In the genomic region with DNA sequence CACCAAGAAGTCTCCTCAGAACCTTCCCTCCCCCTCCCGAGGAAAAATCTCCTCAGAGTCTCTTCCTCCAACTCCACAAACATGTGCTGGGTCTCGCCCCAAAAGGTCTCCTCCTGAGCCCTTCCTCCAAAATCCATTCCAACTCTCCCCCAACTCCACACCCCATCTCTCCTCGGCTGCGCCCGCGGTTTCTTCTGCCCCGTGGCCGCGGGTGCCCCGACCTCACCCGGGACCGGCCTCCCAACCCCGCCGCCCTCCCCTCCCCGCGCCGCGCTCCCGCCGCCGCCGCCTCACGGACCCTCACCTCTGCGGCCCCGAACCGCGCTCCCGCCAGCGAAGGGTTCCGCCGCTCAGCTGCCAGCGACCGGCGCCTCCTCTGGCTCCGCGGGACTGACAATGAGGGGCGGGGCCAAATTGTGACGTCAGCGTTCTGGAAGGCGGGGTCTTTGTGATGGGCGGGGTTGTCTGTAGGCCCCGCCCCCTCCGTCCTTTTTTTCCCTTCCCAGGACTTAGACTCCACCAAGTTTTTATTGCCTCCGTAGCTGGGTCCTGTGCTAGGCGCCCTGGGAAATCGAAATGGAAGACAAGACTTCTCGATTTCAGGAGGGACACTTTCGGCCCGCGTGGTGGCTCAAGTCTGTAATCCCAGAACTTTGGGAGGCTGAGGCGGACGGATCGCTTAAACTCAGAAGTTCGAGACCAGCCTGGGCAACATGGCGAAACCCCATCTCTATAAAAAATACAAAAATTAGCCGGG, we compare ENCODE assay signal across 8 cellular contexts. TPM values are rescaled to one million over a fixed set of nuclear protein-coding genes. Genes with fewer than 3 reads are reported as not detected.
A peak's percentile ranks its signal among the peaks of the same experiment; 100 is the strongest.
DNase-seq lines count a peak whose midpoint lies in the region; ATAC-seq and TF ChIP-seq lines count a peak whose summit lies in the region.

A gene (minus strand): TSS at position 395 of the 757 bp plus-strand sequence.

- H3K27ac ChIP-seq in AG04450 (ENCODE audit: low read depth, low read length) (peak within 1 kb of the TSS; percentile 91), OCI-LY7 (ENCODE audit: low read depth, low read length, poor library complexity, severe bottlenecking) (peak within 1 kb of the TSS; percentile 55)

- H4K20me1 ChIP-seq in OCI-LY7 (ENCODE audit: insufficient read depth, low read length) = peaks cover 13% of the 10 kb centered on the region

- no peaks in the 10 kb centered on the region for H3K9me3 Mint-ChIP-seq in endothelial cell (ENCODE audit: unreplicated experiment)

- H2AFZ ChIP-seq in OCI-LY7 (ENCODE audit: low read length) = peak within 1 kb of the TSS; percentile 87

- H3K4me2 ChIP-seq in OCI-LY7 (ENCODE audit: low read length) = peak within 1 kb of the TSS; percentile 96

- H3K9me3 ChIP-seq in AG04450 (ENCODE audit: control insufficient read depth, insufficient read depth, low read length) (peaks cover 4% of the 10 kb centered on the region; the same call in 1 of the 2 replicates), OCI-LY7 (ENCODE audit: low read length) (no peaks in the 10 kb centered on the region)

- H3K27me3 ChIP-seq in AG04450 (ENCODE audit: control insufficient read depth, insufficient read depth, low read length) = no peaks in the 10 kb centered on the region

- DNase-seq in AG04450 (ENCODE audit: low read depth, low spot score) (no peak), HT1080 (ENCODE audit: low read depth) (peak; percentile 77), OCI-LY7 (ENCODE audit: low spot score) (peak; percentile 85), activated T-cell treated with anti-CD3 and anti-CD28 coated beads for 24 hours (ENCODE audit: low read depth) (peak; percentile 77), endothelial cell (ENCODE audit: low spot score) (peak; percentile 90), midbrain (lab: John Stamatoyannopoulos, UW) (peak; percentile 93)
- peak; percentile 69 to 72 for DNase-seq in stimulated activated CD8-positive, alpha-beta memory T cell treated with anti-CD3 and anti-CD28 coated beads, Interleukin-15, amount 100 ng/mL, for 48 hours (ENCODE audit: low read depth in 2 of 2)

- peak within 1 kb of the TSS; percentile 99 for H3K27ac Mint-ChIP-seq in endothelial cell (ENCODE audit: unreplicated experiment)

- H3K36me3 Mint-ChIP-seq in endothelial cell (ENCODE audit: low read depth, unreplicated experiment) = no peaks in the 10 kb centered on the region

- H3K79me2 ChIP-seq in OCI-LY7 (ENCODE audit: insufficient read depth, low read depth, low read length) = peaks cover 36% of the 10 kb centered on the region

- TF ChIP-seq CTCF in AG04450 (IDR thresholded peaks at IDR 0.05; ENCODE audit: low read depth, low read length) (no peak), OCI-LY7 (conservative IDR thresholded peaks at IDR 0.05; ENCODE audit: low read length) (no peak), endothelial cell (IDR thresholded peaks at IDR 0.05; ENCODE audit: unreplicated experiment) (no peak)

- no TSS peak for BruUV-seq in OCI-LY7 (replicated peaks; lab: Mats Ljungman, UMichigan)

- no peaks in the 10 kb centered on the region for H3K9me2 ChIP-seq in OCI-LY7 (ENCODE audit: insufficient read depth, low read length)

- H3K4me1 Mint-ChIP-seq in endothelial cell (ENCODE audit: unreplicated experiment) = peaks cover 41% of the 10 kb centered on the region

- peaks cover 42% of the 10 kb centered on the region for H3K4me1 ChIP-seq in OCI-LY7 (ENCODE audit: insufficient read depth, low read length, poor library complexity, severe bottlenecking)

- H3K36me3 ChIP-seq in OCI-LY7 (ENCODE audit: insufficient read depth, low read length) = no peaks in the 10 kb centered on the region

- peak; percentile 83 for ATAC-seq in GM19035 (IDR thresholded peaks at IDR 0.05; ENCODE audit: unreplicated experiment)

- H3K4me3 Mint-ChIP-seq in endothelial cell (ENCODE audit: unreplicated experiment) = peak within 1 kb of the TSS; percentile 100

- H3K4me3 ChIP-seq in AG04450 (ENCODE audit: low read depth, low read length) (peak within 1 kb of the TSS; percentile 83), OCI-LY7 (ENCODE audit: low read depth, low read length, poor library complexity, severe bottlenecking) (peak within 1 kb of the TSS; percentile 99)

- POLR2A ChIA-PET in AG04450 (lab: Yijun Ruan, JAX) (interaction anchor here (0.6 to 1.8 kb wide), 11 partner anchors 9 to 158 kb away, joined by 3 to 18 read pairs (median 6); no protein-coding TSS in a partner anchor), OCI-LY7 (lab: Charles Lee) (interaction anchor here (0.6 to 2.1 kb wide), 7 partner anchors 9 to 1227 kb away, joined by 3 to 5 read pairs (median 3); no protein-coding TSS in a partner anchor)

- peaks cover 10% of the 10 kb centered on the region for H3K27me3 Mint-ChIP-seq in endothelial cell (ENCODE audit: unreplicated experiment)

- intact Hi-C loops in OCI-LY7 (cut with micrococcal nuclease; ENCODE audit: unreplicated experiment) = no loop called here

- CTCF ChIA-PET in AG04450 (lab: Charles Lee) (interaction anchor here (2.0 kb wide), 2 partner anchors 16 to 70 kb away, joined by 11 to 15 read pairs; no protein-coding TSS in a partner anchor), OCI-LY7 (lab: Charles Lee; ENCODE audit: unreplicated experiment) (interaction anchor here (0.6 kb wide), 1 partner anchor 139 kb away, joined by 3 read pairs; no protein-coding TSS in a partner anchor)

RNA-seq across cellular contexts. Expression of the gene that starts here (rescaled TPM):
- polyA plus RNA-seq in AG04450 (2011; rRNA removed) = 32.4 and 39.4 TPM in 2 replicates
- polyA minus RNA-seq in AG04450 (2011; rRNA and poly(A)+ RNA removed) = 65.4 and 66.9 TPM in 2 replicates
- total RNA-seq in HT1080 (2014; rRNA removed; shearing (Covaris generic)) = 22.2 and 30.3 TPM in 2 replicates
- 13.6 and 18.0 TPM in 2 replicates for polyA plus RNA-seq in HT1080 (2015; cell fraction: cytosol; rRNA removed)
- polyA plus RNA-seq in HT1080 (2015; cell fraction: nucleus; rRNA removed) = 34.5 and 34.6 TPM in 2 replicates
- total RNA-seq in OCI-LY7 (2014; rRNA removed; shearing (Covaris generic)) = 7.6 and 8.5 TPM in 2 replicates
- 10.3 and 13.6 TPM in 2 replicates for total RNA-seq in OCI-LY7 (2022)
- 103 TPM for total RNA-seq in endothelial cell (ENCODE audit: unreplicated experiment)
